19 cellular contexts compared by ENCODE assay signal in the genomic region with DNA sequence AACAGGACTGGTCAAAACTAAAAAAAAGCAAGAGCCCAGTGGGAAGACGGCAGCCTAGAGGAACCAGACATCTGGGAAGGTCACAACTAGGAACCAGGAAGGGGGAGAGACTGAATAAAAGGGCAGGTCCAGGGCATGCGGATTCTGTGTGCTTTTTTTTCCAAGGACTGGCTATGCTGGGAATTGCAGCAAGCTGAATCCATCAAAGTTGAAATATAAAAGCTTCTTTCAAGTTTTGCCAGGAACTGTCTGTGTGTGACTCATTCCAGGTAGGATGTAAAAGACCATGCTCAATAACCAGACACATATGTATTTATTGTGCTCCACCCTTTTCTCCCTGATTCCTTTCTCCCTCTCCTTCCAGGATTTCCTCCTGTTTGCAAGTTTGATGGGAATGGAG. TPM values are rescaled to one million over a fixed set of nuclear protein-coding genes. Genes with fewer than 3 reads are reported as not detected.
A peak's percentile ranks its signal among the peaks of the same experiment; 100 is the strongest.
DNase-seq lines count a peak whose midpoint lies in the region; ATAC-seq and TF ChIP-seq lines count a peak whose summit lies in the region.
"Had no signal": no experiment of that assay in that cellular context is flagged by ENCODE, and none has a peak within 500 bp of the region (broad histone marks: within the 10 kb centered on the region; RNA-seq: fewer than 3 reads in every experiment).

No MANE protein-coding gene starts in this region.

- peaks cover 26% of the 10 kb centered on the region for H3K4me1 ChIP-seq in RWPE2 (ENCODE audit: insufficient read depth, poor library complexity, severe bottlenecking)
- no peaks in the 10 kb centered on the region for H3K4me1 ChIP-seq in upper lobe of left lung
- H3K4me1 ChIP-seq in thyroid gland: peaks cover 0 to 24% of the 10 kb centered on the region in 2 donors
- no peaks in the 10 kb centered on the region for H3K4me1 ChIP-seq in prostate gland (replicated peaks)
- H3K4me1 ChIP-seq: body of pancreas had no signal

- peak; percentile 91 for ATAC-seq in RWPE2 (ENCODE audit: low read depth)
- ATAC-seq in upper lobe of left lung (ENCODE audit: low FRiP score in 2 of 2): no peak
- ATAC-seq: body of pancreas had no signal

- no peaks in the 10 kb centered on the region for H3K9me3 ChIP-seq in RWPE2 (ENCODE audit: severe bottlenecking)
- no peaks in the 10 kb centered on the region for H3K9me3 ChIP-seq in upper lobe of left lung
- H3K9me3 ChIP-seq in thyroid gland: no peaks in the 10 kb centered on the region
- H3K9me3 ChIP-seq in prostate gland: no peaks in the 10 kb centered on the region
- H3K9me3 ChIP-seq: body of pancreas had no signal

- H3K36me3 ChIP-seq in RWPE2 (ENCODE audit: low read depth) (no peaks in the 10 kb centered on the region), upper lobe of left lung (no peaks in the 10 kb centered on the region), thyroid gland (no peaks in the 10 kb centered on the region), prostate gland (no peaks in the 10 kb centered on the region)
- H3K36me3 ChIP-seq: BLaER1 had no signal

- peak; percentile 2 for DNase-seq in DMS53 (lab: John Stamatoyannopoulos, UW)
- DNase-seq in DMS53 treated with DMSO at 0.1 percent for 48 hours (lab: John Stamatoyannopoulos, UW; ENCODE audit: unreplicated experiment): no peak
- DNase-seq in RWPE2 (ENCODE audit: low spot score): no peak
- DNase-seq in fibroblast of the aortic adventitia (ENCODE audit: low read depth): peak; percentile 72
- peak; percentile 18 for DNase-seq in renal cortical epithelial cell (ENCODE audit: low read depth)
- DNase-seq in upper lobe of left lung: no peak
- DNase-seq in thyroid gland: no peak
- DNase-seq in prostate gland (ENCODE audit: low spot score): no peak
- DNase-seq: activated CD4-positive, alpha-beta memory T cell treated with anti-CD3 and anti-CD28 coated beads for 36 hours; activated naive CD4-positive, alpha-beta T cell treated with anti-CD3 and anti-CD28 coated beads, Interleukin-2, amount 10 ng/mL, durations not matched to agents 7 days and 5 days; activated T-cell treated with anti-CD3 and anti-CD28 coated beads, Interleukin-2, amount 50 U/mL, for 24 hours; body of pancreas; GDM1; NCI-H1436 treated with DMSO at 0.1 percent for 48 hours; RPMI8226; stimulated activated CD4-positive, alpha-beta T cell treated with anti-CD3 and anti-CD28 coated beads, Interleukin-4, amount 100 ng/mL, for 1 hour; SW 1271 had no signal

- intact Hi-C loops in thyroid gland (cut with DNase I): no loop called here
- intact Hi-C loops in prostate gland (cut with DNase I): no loop called here

- no peak for TF ChIP-seq EP300 in upper lobe of left lung (IDR thresholded peaks at IDR 0.05)

- TF ChIP-seq CTCF in RWPE2 (IDR thresholded peaks at IDR 0.05; ENCODE audit: poor library complexity, severe bottlenecking): no peak
- no peak for TF ChIP-seq CTCF in fibroblast of the aortic adventitia (IDR thresholded peaks at IDR 0.05; ENCODE audit: insufficient read depth, low read length)
- no peak for TF ChIP-seq CTCF in upper lobe of left lung (IDR thresholded peaks at IDR 0.05)
- no peak for TF ChIP-seq CTCF in thyroid gland (IDR thresholded peaks at IDR 0.05)
- no peak for TF ChIP-seq CTCF in prostate gland (IDR thresholded peaks at IDR 0.05)

- peak overlapping the region; percentile 87 for H3K27ac ChIP-seq in RWPE2 (ENCODE audit: poor library complexity, severe bottlenecking)
- no peak overlapping the region for H3K27ac ChIP-seq in upper lobe of left lung
- peak overlapping the region in 1 of 3 donors; percentile 38 for H3K27ac ChIP-seq in thyroid gland
- H3K27ac ChIP-seq in prostate gland: no peak overlapping the region
- H3K27ac ChIP-seq: 22Rv1, BLaER1, body of pancreas had no signal

- WGBS in upper lobe of left lung, 2 donors: 75 to 79% methylated on average over 2 of the region's 2 CpGs
- WGBS in thyroid gland, 2 donors: 78 to 90% methylated on average over 2 of the region's 2 CpGs
- 23% methylated on average over 2 of the region's 2 CpGs for WGBS in prostate gland

- TF ChIP-seq POLR2A in upper lobe of left lung (IDR thresholded peaks at IDR 0.05): no peak
- no peak for TF ChIP-seq POLR2A in thyroid gland (IDR thresholded peaks at IDR 0.05)
- TF ChIP-seq POLR2A in prostate gland (IDR thresholded peaks at IDR 0.05): no peak

- H3K4me3 ChIP-seq in RWPE2 (ENCODE audit: severe bottlenecking): no peak overlapping the region
- H3K4me3 ChIP-seq in fibroblast of the aortic adventitia (ENCODE audit: low read depth, low read length): no peak overlapping the region
- H3K4me3 ChIP-seq in upper lobe of left lung: no peak overlapping the region
- H3K4me3 ChIP-seq in thyroid gland (replicated peaks in 1 of 3): no peak overlapping the region
- H3K4me3 ChIP-seq in prostate gland: no peak overlapping the region
- H3K4me3 ChIP-seq: BLaER1, body of pancreas had no signal

- no peaks in the 10 kb centered on the region for H3K27me3 ChIP-seq in RWPE2 (ENCODE audit: insufficient read depth, poor library complexity, severe bottlenecking)
- H3K27me3 ChIP-seq in upper lobe of left lung: no peaks in the 10 kb centered on the region
- no peaks in the 10 kb centered on the region for H3K27me3 ChIP-seq in thyroid gland
- no peaks in the 10 kb centered on the region for H3K27me3 ChIP-seq in prostate gland (replicated peaks; ENCODE audit: insufficient read depth)
- H3K27me3 ChIP-seq: BLaER1, body of pancreas had no signal

RNA-seq across cellular contexts. Expression of a gene that starts 47.9 kb away (rescaled TPM):
- total RNA-seq in fibroblast of the aortic adventitia (ENCODE audit: low replicate concordance) (614 and 2,284 TPM in 2 replicates), renal cortical epithelial cell (92.2 and 151 TPM in 2 replicates), upper lobe of left lung (100 to 1,000 TPM in 2 of 6 donors, 10 to 100 TPM in 3, 1 to 10 TPM in 1; 2.1 to 354 (median 20.7) TPM), thyroid gland (100 to 1,000 TPM in 1 of 4 donors, 10 to 100 TPM in 3; 41.5 to 100 (median 63.7) TPM), prostate gland (10 to 100 TPM in 1 of 2 donors, 1 to 10 TPM in 1; 2.7 to 18.4 TPM)
- total RNA-seq: activated CD4-positive, alpha-beta memory T cell treated with anti-CD3 and anti-CD28 coated beads for 36 hours had no signal

Comparison
In these comparisons a context has a peak if more than half of its experiments do, and no peak if none do; other contexts are left out.
1. DNase-seq: peak in DMS53 (single experiment), fibroblast of the aortic adventitia (single experiment) and renal cortical epithelial cell (single experiment); none in DMS53 treated with DMSO at 0.1 percent for 48 hours (single experiment), RWPE2 (single experiment), upper lobe of left lung (0 of 2), thyroid gland (0 of 2) and prostate gland (single experiment).